ENCODE assay signal across 9 cellular contexts in genomic region chr17:40538019-40538935, GRCh38. TPM values are rescaled to one million over a fixed set of nuclear protein-coding genes. Genes with fewer than 3 reads are reported as not detected.
DNase-seq lines count a peak whose midpoint lies in the region; ATAC-seq and TF ChIP-seq lines count a peak whose summit lies in the region.
"Had no signal": no experiment of that assay in that cellular context is flagged by ENCODE, and none has a peak within 500 bp of the region (broad histone marks: within the 10 kb centered on the region; RNA-seq: fewer than 3 reads in every experiment).

No MANE protein-coding gene starts in this region.

- CTCF ChIA-PET in SK-N-SH (lab: Yijun Ruan, JAX) = interaction anchor here (1.3 to 16.8 kb wide), 9 partner anchors 20 to 220 kb away, joined by 3 to 381 read pairs (median 9); partner anchors contain the start of genes CCR7, GJD3 and IGFBP4
- CTCF ChIA-PET in WTC11 (lab: Charles Lee) = interaction anchor here (1.0 to 9.6 kb wide), 9 partner anchors 10 to 183 kb away, joined by 3 to 127 read pairs (median 8); no protein-coding TSS in a partner anchor

- H3K79me2 ChIP-seq in SK-N-SH (ENCODE audit: insufficient read depth) (no peaks in the 10 kb centered on the region), parathyroid adenoma (no peaks in the 10 kb centered on the region)

- H3K9me3 ChIP-seq in SK-N-SH (no peaks in the 10 kb centered on the region), gastroesophageal sphincter (no peaks in the 10 kb centered on the region), parathyroid adenoma (ENCODE audit: control insufficient read depth, low read length) (no peaks in the 10 kb centered on the region)

- POLR2A ChIA-PET in SK-N-SH (lab: Yijun Ruan, JAX) = interaction anchor here (1.2 to 1.6 kb wide), 2 partner anchors 17 to 48 kb away, joined by 3 read pairs; no protein-coding TSS in a partner anchor
- POLR2A ChIA-PET in WTC11 (lab: Charles Lee) = interaction anchor here (0.6 kb wide), 1 partner anchor 48 kb away, joined by 3 read pairs; no protein-coding TSS in a partner anchor

- DNase-seq in C1 segment of cervical spinal cord (lab: John Stamatoyannopoulos, UW) (peak in 10 of 14 donors; percentile 9 to 82 (median 46)), SK-N-SH (no peak), WTC11 (ENCODE audit: low spot score) (no peak), NCI-H524 (lab: John Stamatoyannopoulos, UW) (no peak), pons (ENCODE audit: low spot score) (no peak)
- DNase-seq: NCI-H510A treated with DMSO at 0.1 percent for 48 hours had no signal

- H3K27ac ChIP-seq in SK-N-SH (ENCODE audit: low read depth in 2 of 2, low read length in 1 of 2) (peak overlapping the region; percentile 28 to 61; a peak in 2 of 4 replicates), gastroesophageal sphincter (peak overlapping the region in 3 of 4 donors; percentile 87 to 92 (median 88)), parathyroid adenoma (peak overlapping the region; percentile 69)

- no peak overlapping the region for H3K4me2 ChIP-seq in SK-N-SH
- no peak overlapping the region for H3K4me2 ChIP-seq in parathyroid adenoma (ENCODE audit: low read length)

- no peaks in the 10 kb centered on the region for H3K9me3 Mint-ChIP-seq in WTC11

- H3K4me3 Mint-ChIP-seq in WTC11 = no peak overlapping the region

- H3K4me1 ChIP-seq in SK-N-SH (ENCODE audit: control insufficient read depth in 1 of 2, insufficient read depth in 2 of 2, low read depth in 1 of 2, low read length in 1 of 2) (peaks cover 13 to 66% of the 10 kb centered on the region in 2 experiments; a peak in 3 of 4 replicates), gastroesophageal sphincter (peaks cover 0 to 93% (median 52%) of the 10 kb centered on the region in 3 donors), parathyroid adenoma (peaks cover 3% of the 10 kb centered on the region)

- 85% methylated on average over 10 of the region's 15 CpGs for WGBS in SK-N-SH (ENCODE audit: low lambda C conversion rate)
- WGBS in gastroesophageal sphincter (ENCODE audit: low coverage in 1 of 2), 2 donors = 94 to 100% methylated on average over 3 to 5 of the region's 15 CpGs

- H2AFZ ChIP-seq in SK-N-SH (ENCODE audit: low read depth) = peak overlapping the region; percentile 24; the same call in 1 of the 2 replicates
- H2AFZ ChIP-seq in parathyroid adenoma = no peak overlapping the region

- H3F3A ChIP-seq in SK-N-SH (replicated peaks; ENCODE audit: insufficient read depth) = peaks cover 4% of the 10 kb centered on the region

- H3K4me3 ChIP-seq in SK-N-SH (ENCODE audit: low read depth in 2 of 2, low read length in 1 of 2) = no peak overlapping the region
- no peak overlapping the region for H3K4me3 ChIP-seq in gastroesophageal sphincter
- no peak overlapping the region for H3K4me3 ChIP-seq in parathyroid adenoma (ENCODE audit: low read depth, low read length)

- no peak for TF ChIP-seq EP300 in SK-N-SH (IDR thresholded peaks at IDR 0.05; ENCODE audit: borderline replicate concordance in 1 of 2, low read depth in 1 of 2, low read length in 1 of 2)
- no peak for TF ChIP-seq EP300 in gastroesophageal sphincter (IDR thresholded peaks at IDR 0.05)

- no peak overlapping the region for H3K9ac ChIP-seq in SK-N-SH
- H3K9ac ChIP-seq in parathyroid adenoma = no peak overlapping the region

- H3K36me3 ChIP-seq in SK-N-SH (replicated peaks in 1 of 2; ENCODE audit: control insufficient read depth in 1 of 2, insufficient read depth in 2 of 2, low read length in 1 of 2) = no peaks in the 10 kb centered on the region
- H3K36me3 ChIP-seq in gastroesophageal sphincter = no peaks in the 10 kb centered on the region
- H3K36me3 ChIP-seq in parathyroid adenoma (ENCODE audit: control insufficient read depth, insufficient read depth, low read length) = no peaks in the 10 kb centered on the region

- ATAC-seq in gastroesophageal sphincter (no peak), WTC11 (no peak), GM21390 (IDR thresholded peaks at IDR 0.05; ENCODE audit: unreplicated experiment) (no peak)

- TF ChIP-seq RAD21 in SK-N-SH (IDR thresholded peaks at IDR 0.05; ENCODE audit: low read length) = no peak

- H3K4me1 Mint-ChIP-seq in WTC11 = peaks cover 20% of the 10 kb centered on the region

- H3K9me2 ChIP-seq in SK-N-SH = no peaks in the 10 kb centered on the region

- no peaks in the 10 kb centered on the region for H4K20me1 ChIP-seq in SK-N-SH (ENCODE audit: insufficient read depth)

- H3K27ac Mint-ChIP-seq in WTC11 = no peak overlapping the region

- H3K36me3 Mint-ChIP-seq in WTC11 = no peaks in the 10 kb centered on the region

- no peak for TF ChIP-seq CTCF in SK-N-SH (IDR thresholded peaks at IDR 0.05)
- TF ChIP-seq CTCF in gastroesophageal sphincter (IDR thresholded peaks at IDR 0.05) = no peak
- no peak for TF ChIP-seq CTCF in parathyroid adenoma (IDR thresholded peaks at IDR 0.05)
- TF ChIP-seq CTCF in WTC11 (IDR thresholded peaks at IDR 0.05) = no peak

- H3K27me3 Mint-ChIP-seq in WTC11 (ENCODE audit: low read depth) = no peaks in the 10 kb centered on the region; the same call in 1 of the 2 replicates

- H3K27me3 ChIP-seq in SK-N-SH (ENCODE audit: insufficient read depth) = no peaks in the 10 kb centered on the region
- no peaks in the 10 kb centered on the region for H3K27me3 ChIP-seq in gastroesophageal sphincter
- no peaks in the 10 kb centered on the region for H3K27me3 ChIP-seq in parathyroid adenoma (ENCODE audit: control insufficient read depth, insufficient read depth, low read length)

- TF ChIP-seq POLR2A in gastroesophageal sphincter (IDR thresholded peaks at IDR 0.05) = no peak

TF ChIP-seq in SK-N-SH, 30 proteins besides CTCF, POLR2A, EP300 and RAD21:
- TF ChIP-seq FOSL2 (IDR thresholded peaks at IDR 0.05; ENCODE audit: borderline replicate concordance, low read depth) (no peak), TCF12 (IDR thresholded peaks at IDR 0.05) (no peak), USF2 (IDR thresholded peaks at IDR 0.05; ENCODE audit: borderline replicate concordance, low read depth, low read length) (no peak)

TF ChIP-seq in WTC11, 78 proteins besides CTCF, POLR2A, EP300 and RAD21 (continues in another document):
- TF ChIP-seq FOXK1 (CRISPR knock-in tag; IDR thresholded peaks at IDR 0.05) = no peak
- no peak for TF ChIP-seq NR1H2 (CRISPR knock-in tag; IDR thresholded peaks at IDR 0.05)
- no peak for TF ChIP-seq RELA (CRISPR knock-in tag; IDR thresholded peaks at IDR 0.05; ENCODE audit: borderline replicate concordance)
- no peak for TF ChIP-seq PRRX2 (CRISPR knock-in tag; IDR thresholded peaks at IDR 0.05)
- no peak for TF ChIP-seq ATF3 (CRISPR knock-in tag; conservative IDR thresholded peaks at IDR 0.05)
- TF ChIP-seq SOX15 (CRISPR knock-in tag; IDR thresholded peaks at IDR 0.05) = no peak
- no peak for TF ChIP-seq ESRRA (CRISPR knock-in tag; IDR thresholded peaks at IDR 0.05; ENCODE audit: borderline replicate concordance)
- no peak for TF ChIP-seq PREB (CRISPR knock-in tag; IDR thresholded peaks at IDR 0.05; ENCODE audit: borderline replicate concordance)
- no peak for TF ChIP-seq IRF2 (CRISPR knock-in tag; IDR thresholded peaks at IDR 0.05; ENCODE audit: borderline replicate concordance, low read depth)
- TF ChIP-seq USF1 (CRISPR knock-in tag; IDR thresholded peaks at IDR 0.05) = no peak
- no peak for TF ChIP-seq FOXP4 (CRISPR knock-in tag; IDR thresholded peaks at IDR 0.05)

RNA-seq across cellular contexts. Expression of gene CCR7, which starts 27.0 kb away (rescaled TPM):
- polyA plus RNA-seq in SK-N-SH (2012; rRNA removed) = not detected in 2 replicates
- 0.03 and 0.05 TPM in 2 replicates for polyA plus RNA-seq in SK-N-SH (2012; cell fraction: cytosol; rRNA removed)
- polyA plus RNA-seq in SK-N-SH (2012; cell fraction: nucleus; rRNA removed) = 0.02 TPM in 1 of 2 replicates, not detected in the other
- total RNA-seq in gastroesophageal sphincter = 1 to 10 TPM in 1 of 4 donors, under 1 TPM in 2, not detected in 1; 0.15 to 2.2 (median 0.35) TPM
- total RNA-seq in WTC11 (2021) = 0.37 to 0.92 TPM (median 0.57 TPM) in 3 replicates

RNA-seq across cellular contexts. Expression of gene TNS4, which starts 36.9 kb away (rescaled TPM):
- not detected in 2 replicates for polyA plus RNA-seq in SK-N-SH (2012; rRNA removed)
- 0.01 TPM in 1 of 2 replicates, not detected in the other for polyA plus RNA-seq in SK-N-SH (2012; cell fraction: cytosol; rRNA removed)
- 0.02 TPM in 1 of 2 replicates, not detected in the other for polyA plus RNA-seq in SK-N-SH (2012; cell fraction: nucleus; rRNA removed)
- total RNA-seq in gastroesophageal sphincter = 1 to 10 TPM in 1 of 4 donors, not detected in 3; 2.2 TPM
- total RNA-seq in WTC11 (2021) = 0.55 to 0.87 TPM (median 0.80 TPM) in 3 replicates

Comparison
In these comparisons a context has a peak if more than half of its experiments do, and no peak if none do; other contexts are left out.
1. DNase-seq: peak in C1 segment of cervical spinal cord (10 of 14); none in SK-N-SH (single experiment), WTC11 (single experiment), NCI-H524 (0 of 2) and pons (single experiment).
2. Peak in every context shown above with its lines, with median percentiles within 50 percentile points of each other: H3K27ac ChIP-seq.